1 cellular context compared by ENCODE assay signal in genomic region chr11:128210148-128210940, GRCh38.
TF ChIP-seq lines count a peak whose summit lies in the region.

No MANE protein-coding gene starts in this region.

TF ChIP-seq in HCT116, 20 proteins besides CTCF, POLR2A, EP300 and RAD21 (continued from another document):
- TF ChIP-seq ATF3 (IDR thresholded peaks at IDR 0.05) (peak; percentile 73), SP1 (IDR thresholded peaks at IDR 0.05; ENCODE audit: low read depth) (peak; percentile 92), MAX (IDR thresholded peaks at IDR 0.05) (peak; percentile 62), POLR2AphosphoS5 (IDR thresholded peaks at IDR 0.05; ENCODE audit: low read depth, low read length) (peak; percentile 60), ZNF274 (IDR thresholded peaks at IDR 0.05; ENCODE audit: low read depth, low read length) (no peak), EZH2 (IDR thresholded peaks at IDR 0.05) (no peak), CBX3 (IDR thresholded peaks at IDR 0.05; ENCODE audit: low read depth) (peak; percentile 94)
TF ChIP-seq in HCT116: peak in this region for 13.
